In genomic region chr2:230907361-230908093, GRCh38 we compare ENCODE assay signal across 20 cellular contexts. TPM values are rescaled to one million over a fixed set of nuclear protein-coding genes. Genes with fewer than 3 reads are reported as not detected.
DNase-seq lines count a peak whose midpoint lies in the region; TF ChIP-seq lines count a peak whose summit lies in the region.
"Had no signal": no experiment of that assay in that cellular context is flagged by ENCODE, and none has a peak within 500 bp of the region (broad histone marks: within the 10 kb centered on the region; RNA-seq: fewer than 3 reads in every experiment).

No MANE protein-coding gene starts in this region.

- H3K9me3 ChIP-seq in esophagus muscularis mucosa: no peaks in the 10 kb centered on the region
- H3K9me3 ChIP-seq in stomach: no peaks in the 10 kb centered on the region
- H3K9me3 ChIP-seq: colonic mucosa, upper lobe of left lung had no signal

- 81% methylated on average over 4 of the region's 16 CpGs for WGBS in esophagus muscularis mucosa
- 91 to 96% (median 94%) methylated on average over 16 of the region's 16 CpGs for WGBS in stomach, 5 donors

- H3K36me3 ChIP-seq in esophagus muscularis mucosa: no peaks in the 10 kb centered on the region
- H3K36me3 ChIP-seq in stomach: no peaks in the 10 kb centered on the region
- H3K36me3 ChIP-seq: colonic mucosa, upper lobe of left lung had no signal

- POLR2A ChIA-PET in activated CD4-positive, alpha-beta memory T cell treated with anti-CD3 and anti-CD28 coated beads for 36 hours (lab: Charles Lee): interaction anchor here (1.2 to 3.7 kb wide), 2 partner anchors 18 to 77 kb away, joined by 6 to 18 read pairs; partner anchors contain the start of gene GPR55
- POLR2A ChIA-PET in activated CD4-positive, alpha-beta memory T cell treated with anti-CD3 and anti-CD28 coated beads, Interleukin-2, amount 10 ng/mL, durations not matched to agents 7 days and 5 days (lab: Charles Lee): interaction anchor here (0.6 to 6.0 kb wide), 6 partner anchors 10 to 556 kb away, joined by 3 to 51 read pairs (median 4); partner anchors contain the start of gene NCL

- H3K36me3 Mint-ChIP-seq in activated CD4-positive, alpha-beta memory T cell treated with anti-CD3 and anti-CD28 coated beads for 36 hours: peaks cover 11% of the 10 kb centered on the region
- H3K36me3 Mint-ChIP-seq in activated CD4-positive, alpha-beta memory T cell treated with anti-CD3 and anti-CD28 coated beads, Interleukin-2, amount 10 ng/mL, durations not matched to agents 7 days and 5 days (ENCODE audit: low read depth): peaks cover 21% of the 10 kb centered on the region
- H3K36me3 Mint-ChIP-seq in mesothelial cell of epicardium: no peaks in the 10 kb centered on the region

- H3K4me1 ChIP-seq in esophagus muscularis mucosa (peaks cover 0 to 5% (median 0%) of the 10 kb centered on the region in 4 donors), stomach (no peaks in the 10 kb centered on the region)
- H3K4me1 ChIP-seq: colonic mucosa had no signal

- H3K27ac Mint-ChIP-seq in activated CD4-positive, alpha-beta memory T cell treated with anti-CD3 and anti-CD28 coated beads for 36 hours: peak overlapping the region; percentile 42
- H3K27ac Mint-ChIP-seq in activated CD4-positive, alpha-beta memory T cell treated with anti-CD3 and anti-CD28 coated beads, Interleukin-2, amount 10 ng/mL, durations not matched to agents 7 days and 5 days: no peak overlapping the region
- no peak overlapping the region for H3K27ac Mint-ChIP-seq in mesothelial cell of epicardium
- H3K27ac Mint-ChIP-seq: GM23338, memory B cell had no signal

- peak; percentile 8 for DNase-seq in activated CD4-positive, alpha-beta memory T cell treated with anti-CD3 and anti-CD28 coated beads for 36 hours
- DNase-seq in activated CD4-positive, alpha-beta memory T cell treated with anti-CD3 and anti-CD28 coated beads, Interleukin-2, amount 10 ng/mL, durations not matched to agents 7 days and 5 days: no peak
- DNase-seq in activated CD8-positive, alpha-beta memory T cell treated with anti-CD3 and anti-CD28 coated beads, Interleukin-2, amount 50 U/mL, for 4 hours: peak; percentile 13
- DNase-seq in esophagus muscularis mucosa (ENCODE audit: extremely low spot score) (no peak), stomach (peak; percentile 9), mesothelial cell of epicardium (ENCODE audit: low spot score in 2 of 2, unreplicated experiment in 2 of 2) (no peak), pons (ENCODE audit: low spot score) (no peak), NCI-H1105 treated with DMSO at 0.1 percent for 48 hours (lab: John Stamatoyannopoulos, UW) (no peak)
- DNase-seq: ACHN; CD8-positive, alpha-beta memory T cell; colonic mucosa; stimulated activated CD4-positive, alpha-beta T cell treated with anti-CD3 and anti-CD28 coated beads, Interleukin-2, amount 100 ng/mL, for 48 hours had no signal

- peak overlapping the region in 2 of 4 donors; percentile 7 to 18 for H3K27ac ChIP-seq in esophagus muscularis mucosa (replicated peaks in 1 of 4)
- no peak overlapping the region for H3K27ac ChIP-seq in stomach
- H3K27ac ChIP-seq: colonic mucosa, upper lobe of left lung had no signal

- H3K4me3 ChIP-seq in esophagus muscularis mucosa (peak overlapping the region in 3 of 4 donors; percentile 20 to 43 (median 22)), stomach (no peak overlapping the region)
- H3K4me3 ChIP-seq: colonic mucosa, GM23338, upper lobe of left lung had no signal

- TF ChIP-seq POLR2A in esophagus muscularis mucosa (IDR thresholded peaks at IDR 0.05; ENCODE audit: low read depth) (no peak), stomach (IDR thresholded peaks at IDR 0.05) (no peak)

- H3K4me1 Mint-ChIP-seq in activated CD4-positive, alpha-beta memory T cell treated with anti-CD3 and anti-CD28 coated beads for 36 hours (ENCODE audit: low read depth): peaks cover 70% of the 10 kb centered on the region
- peaks cover 59% of the 10 kb centered on the region for H3K4me1 Mint-ChIP-seq in activated CD4-positive, alpha-beta memory T cell treated with anti-CD3 and anti-CD28 coated beads, Interleukin-2, amount 10 ng/mL, durations not matched to agents 7 days and 5 days
- H3K4me1 Mint-ChIP-seq in mesothelial cell of epicardium: peaks cover 7% of the 10 kb centered on the region

- TF ChIP-seq EP300 in esophagus muscularis mucosa (IDR thresholded peaks at IDR 0.05) (no peak), stomach (IDR thresholded peaks at IDR 0.05) (no peak)

- H3K27me3 ChIP-seq in esophagus muscularis mucosa: no peaks in the 10 kb centered on the region
- H3K27me3 ChIP-seq in stomach: peaks cover 0 to 4% (median 0%) of the 10 kb centered on the region in 3 donors
- H3K27me3 ChIP-seq: colonic mucosa, upper lobe of left lung had no signal

- H3K4me3 Mint-ChIP-seq in activated CD4-positive, alpha-beta memory T cell treated with anti-CD3 and anti-CD28 coated beads for 36 hours: peak overlapping the region; percentile 54
- no peak overlapping the region for H3K4me3 Mint-ChIP-seq in activated CD4-positive, alpha-beta memory T cell treated with anti-CD3 and anti-CD28 coated beads, Interleukin-2, amount 10 ng/mL, durations not matched to agents 7 days and 5 days
- no peak overlapping the region for H3K4me3 Mint-ChIP-seq in mesothelial cell of epicardium
- H3K4me3 Mint-ChIP-seq: GM23338, memory B cell, neural crest cell had no signal

- intact Hi-C loops in activated CD4-positive, alpha-beta memory T cell treated with anti-CD3 and anti-CD28 coated beads for 36 hours (cut with micrococcal nuclease): loop anchor here (1.0 to 5.0 kb wide), 6 partner anchors 12 to 555 kb away; partner anchors contain the start of gene NCL
- intact Hi-C loops in esophagus muscularis mucosa (cut with DNase I) (no loop called here), stomach (cut with DNase I; ENCODE audit: low total_unique reads) (no loop called here)

- H3K9me3 Mint-ChIP-seq in activated CD4-positive, alpha-beta memory T cell treated with anti-CD3 and anti-CD28 coated beads for 36 hours: no peaks in the 10 kb centered on the region
- no peaks in the 10 kb centered on the region for H3K9me3 Mint-ChIP-seq in activated CD4-positive, alpha-beta memory T cell treated with anti-CD3 and anti-CD28 coated beads, Interleukin-2, amount 10 ng/mL, durations not matched to agents 7 days and 5 days
- no peaks in the 10 kb centered on the region for H3K9me3 Mint-ChIP-seq in mesothelial cell of epicardium
- H3K9me3 Mint-ChIP-seq: CD8-positive, alpha-beta memory T cell; memory B cell; neural crest cell had no signal

- TF ChIP-seq CTCF in esophagus muscularis mucosa (IDR thresholded peaks at IDR 0.05): no peak
- TF ChIP-seq CTCF in stomach (IDR thresholded peaks at IDR 0.05): no peak
- no peak for TF ChIP-seq CTCF in mesothelial cell of epicardium (IDR thresholded peaks at IDR 0.05; ENCODE audit: unreplicated experiment)

- CTCF ChIA-PET in activated CD4-positive, alpha-beta memory T cell treated with anti-CD3 and anti-CD28 coated beads for 36 hours (lab: Charles Lee): interaction anchor here (0.9 to 18.4 kb wide), 4 partner anchors 18 to 78 kb away, joined by 3 to 313 read pairs (median 37); partner anchors contain the start of gene GPR55
- CTCF ChIA-PET in activated CD4-positive, alpha-beta memory T cell treated with anti-CD3 and anti-CD28 coated beads, Interleukin-2, amount 10 ng/mL, durations not matched to agents 7 days and 5 days (lab: Charles Lee): interaction anchor here (0.6 to 2.2 kb wide), 6 partner anchors 16 to 80 kb away, joined by 3 to 10 read pairs (median 4); partner anchors contain the start of gene GPR55

- H3K27me3 Mint-ChIP-seq in activated CD4-positive, alpha-beta memory T cell treated with anti-CD3 and anti-CD28 coated beads for 36 hours: peaks cover 25% of the 10 kb centered on the region
- H3K27me3 Mint-ChIP-seq in activated CD4-positive, alpha-beta memory T cell treated with anti-CD3 and anti-CD28 coated beads, Interleukin-2, amount 10 ng/mL, durations not matched to agents 7 days and 5 days: peaks cover 22% of the 10 kb centered on the region
- peaks cover 8% of the 10 kb centered on the region for H3K27me3 Mint-ChIP-seq in mesothelial cell of epicardium (ENCODE audit: low read depth)
- H3K27me3 Mint-ChIP-seq: memory B cell had no signal

RNA-seq across cellular contexts. Expression of gene GPR55, which starts 17.5 kb away (rescaled TPM):
- 1 to 10 TPM; 1.5 to 1.6 TPM for total RNA-seq in activated CD4-positive, alpha-beta memory T cell treated with anti-CD3 and anti-CD28 coated beads for 36 hours
- total RNA-seq in activated CD4-positive, alpha-beta memory T cell treated with anti-CD3 and anti-CD28 coated beads, Interleukin-2, amount 10 ng/mL, durations not matched to agents 7 days and 5 days: 1 to 10 TPM; 7.3 to 7.4 TPM
- total RNA-seq in esophagus muscularis mucosa (under 1 TPM in 2 of 4 donors, not detected in 2; 0.29 to 0.42 TPM), stomach (under 1 TPM in 1 of 5 donors, not detected in 4; 0.37 TPM), mesothelial cell of epicardium (not detected in 3 replicates)
- polyA plus RNA-seq in stomach: under 1 TPM in 2 of 3 donors, not detected in 1; 0.13 to 0.19 TPM
- total RNA-seq: astrocyte, epithelial cell of proximal tubule, GM23338, M059J, neural crest cell had no signal
- polyA plus RNA-seq: GM23338, right cardiac atrium had no signal

RNA-seq across cellular contexts. Expression of gene ITM2C, which starts 42.8 kb away (rescaled TPM):
- 10 to 100 TPM; 19.5 to 23.0 TPM for total RNA-seq in activated CD4-positive, alpha-beta memory T cell treated with anti-CD3 and anti-CD28 coated beads for 36 hours
- 10 to 100 TPM; 25.4 to 26.8 TPM for total RNA-seq in activated CD4-positive, alpha-beta memory T cell treated with anti-CD3 and anti-CD28 coated beads, Interleukin-2, amount 10 ng/mL, durations not matched to agents 7 days and 5 days
- total RNA-seq in esophagus muscularis mucosa (100 to 1,000 TPM in 2 of 4 donors, 10 to 100 TPM in 2; 84.0 to 145 (median 101) TPM), stomach (1,000 to 10,000 TPM in 1 of 5 donors, 100 to 1,000 TPM in 2, 10 to 100 TPM in 2; 35.6 to 1,030 (median 105) TPM), mesothelial cell of epicardium (269 to 275 TPM (median 270 TPM) in 3 replicates)
- 10 to 100 TPM; 26.9 to 40.8 (median 32.2) TPM for polyA plus RNA-seq in stomach

Comparison
In these comparisons a context has a peak if more than half of its experiments do, and no peak if none do; other contexts are left out.
1. DNase-seq: peak in activated CD4-positive, alpha-beta memory T cell treated with anti-CD3 and anti-CD28 coated beads for 36 hours (single experiment), activated CD8-positive, alpha-beta memory T cell treated with anti-CD3 and anti-CD28 coated beads, Interleukin-2, amount 50 U/mL, for 4 hours (single experiment) and stomach (single experiment); none in activated CD4-positive, alpha-beta memory T cell treated with anti-CD3 and anti-CD28 coated beads, Interleukin-2, amount 10 ng/mL, durations not matched to agents 7 days and 5 days (single experiment), esophagus muscularis mucosa (single experiment), mesothelial cell of epicardium (0 of 2), pons (single experiment) and NCI-H1105 treated with DMSO at 0.1 percent for 48 hours (single experiment).
2. H3K4me3 ChIP-seq: peak in esophagus muscularis mucosa (3 of 4); none in stomach (0 of 4).